ENCODE assay signal across 32 cellular contexts in genomic region chr15:99980791-99981190, GRCh38.
"Had no signal": no experiment of that assay in that cellular context is flagged by ENCODE, and none has a peak within 500 bp of the region (broad histone marks: within the 10 kb centered on the region; RNA-seq: fewer than 3 reads in every experiment).

No MANE protein-coding gene starts in this region.

- H3K4me3 ChIP-seq: Peyer's patch had no signal

- DNase-seq: activated B cell treated with CpG ODN at 0.5 μM for 24 hours; activated CD4-positive, alpha-beta T cell treated with anti-CD3 and anti-CD28 coated beads for 4 hours; activated CD4-positive, alpha-beta T cell treated with anti-CD3 and anti-CD28 coated beads, Interleukin-2, amount 50 U/mL, for 1 hour; activated CD4-positive, CD25-positive, alpha-beta regulatory T cell treated with anti-CD3 and anti-CD28 coated beads, Interleukin-2, amount 50 U/mL, for 72 hours; activated effector memory CD4-positive, alpha-beta T cell treated with anti-CD3 and anti-CD28 coated beads, Interleukin-2, amount 50 U/mL, for 16 hours; activated naive CD4-positive, alpha-beta T cell; activated naive CD4-positive, alpha-beta T cell treated with anti-CD3 and anti-CD28 coated beads, Interleukin-2, amount 50 U/mL, for 16 hours; activated naive CD8-positive, alpha-beta T cell treated with anti-CD3 and anti-CD28 coated beads for 36 hours; activated T-cell treated with anti-CD3 and anti-CD28 coated beads, Interleukin-2, amount 50 U/mL, for 1 hour; amniotic stem cell; brain microvascular endothelial cell; Karpas-422; KBM-7; NCI-H1105; NCI-H1417 treated with DMSO at 0.1 percent for 48 hours; NCI-H1930; NCI-H2081 treated with DMSO at 0.1 percent for 48 hours; NCI-H446 treated with DMSO at 0.1 percent for 48 hours; NCI-H526; NCI-H748 treated with DMSO at 0.1 percent for 48 hours; NK-92 treated with Interleukin-12 subunit alpha and Interleukin-12 subunit beta, amount 100 ng/mL, for 24 hours; Peyer's patch; RPMI8226; SIG-M5; T-cell; T-helper 2 cell; T-helper 9 cell had no signal

- H3K36me3 ChIP-seq: brain microvascular endothelial cell, Peyer's patch had no signal

- H3K4me1 ChIP-seq: Peyer's patch had no signal

- H3K27ac ChIP-seq: brain microvascular endothelial cell, Peyer's patch, VCaP had no signal

- H3K36me3 Mint-ChIP-seq: activated naive CD8-positive, alpha-beta T cell treated with anti-CD3 and anti-CD28 coated beads for 36 hours had no signal

- H3K9me3 ChIP-seq: Peyer's patch had no signal

- H3K9me3 Mint-ChIP-seq: activated B cell treated with CpG ODN at 0.5 μM for 24 hours; activated CD8-positive, alpha-beta T cell treated with anti-CD3 and anti-CD28 coated beads for 36 hours; activated naive CD8-positive, alpha-beta T cell treated with anti-CD3 and anti-CD28 coated beads for 36 hours; activated T-cell treated with anti-CD3 and anti-CD28 coated beads, Interleukin-2, amount 50 U/mL, for 72 hours; activated T-helper 17 cell treated with anti-CD3 and anti-CD28 coated beads, Interleukin-2, amount 50 U/mL, for 72 hours; T-cell had no signal

- H3K4me3 Mint-ChIP-seq: activated B cell treated with CpG ODN at 0.5 μM for 24 hours; activated CD8-positive, alpha-beta T cell treated with anti-CD3 and anti-CD28 coated beads for 36 hours; activated naive CD8-positive, alpha-beta T cell treated with anti-CD3 and anti-CD28 coated beads for 36 hours; activated T-cell treated with anti-CD3 and anti-CD28 coated beads, Interleukin-2, amount 50 U/mL, for 72 hours; activated T-helper 17 cell treated with anti-CD3 and anti-CD28 coated beads, Interleukin-2, amount 50 U/mL, for 72 hours; T-cell had no signal

- H3K27ac Mint-ChIP-seq: activated B cell treated with CpG ODN at 0.5 μM for 24 hours; activated CD8-positive, alpha-beta T cell treated with anti-CD3 and anti-CD28 coated beads for 36 hours; activated naive CD8-positive, alpha-beta T cell treated with anti-CD3 and anti-CD28 coated beads for 36 hours; activated T-cell treated with anti-CD3 and anti-CD28 coated beads, Interleukin-2, amount 50 U/mL, for 72 hours; activated T-helper 17 cell treated with anti-CD3 and anti-CD28 coated beads, Interleukin-2, amount 50 U/mL, for 72 hours; T-cell had no signal

- ATAC-seq: activated CD8-positive, alpha-beta T cell treated with anti-CD3 and anti-CD28 coated beads for 36 hours; activated T-cell treated with anti-CD3 and anti-CD28 coated beads, Interleukin-2, amount 50 U/mL, for 72 hours; activated T-helper 17 cell treated with anti-CD3 and anti-CD28 coated beads, Interleukin-2, amount 50 U/mL, for 72 hours; SK-N-SH treated with all-trans-retinoic acid at 6 μM for 48 hours; T-cell had no signal

- H3K27me3 Mint-ChIP-seq: activated CD8-positive, alpha-beta T cell treated with anti-CD3 and anti-CD28 coated beads for 36 hours; activated naive CD8-positive, alpha-beta T cell treated with anti-CD3 and anti-CD28 coated beads for 36 hours; activated T-helper 17 cell treated with anti-CD3 and anti-CD28 coated beads, Interleukin-2, amount 50 U/mL, for 72 hours; T-cell had no signal

- H3K4me1 Mint-ChIP-seq: activated B cell treated with CpG ODN at 0.5 μM for 24 hours; activated T-helper 17 cell treated with anti-CD3 and anti-CD28 coated beads, Interleukin-2, amount 50 U/mL, for 72 hours had no signal

- H3K27me3 ChIP-seq: brain microvascular endothelial cell, Peyer's patch had no signal
